Comparison of ENCODE assay signal across 8 cellular contexts in genomic region chr10:125159486-125159931, GRCh38. TPM values are rescaled to one million over a fixed set of nuclear protein-coding genes. Genes with fewer than 3 reads are reported as not detected.
DNase-seq lines count a peak whose midpoint lies in the region; ATAC-seq and TF ChIP-seq lines count a peak whose summit lies in the region.

No MANE protein-coding gene starts in this region.

- H3K9me3 Mint-ChIP-seq in HFFc6 (no peaks in the 10 kb centered on the region), chondrocyte (ENCODE audit: low read depth) (no peaks in the 10 kb centered on the region)

- no peaks in the 10 kb centered on the region for H3K27me3 ChIP-seq in lung (ENCODE audit: control insufficient read depth, insufficient read depth)

- H3K4me3 ChIP-seq in lung = peak overlapping the region; percentile 96

- peaks cover 9 to 17% of the 10 kb centered on the region in 2 donors for H3K4me1 ChIP-seq in lung (ENCODE audit: control insufficient read depth in 2 of 2, insufficient read depth in 2 of 2, low read length in 2 of 2)

- no peaks in the 10 kb centered on the region for H3K9me3 ChIP-seq in lung (ENCODE audit: control insufficient read depth in 2 of 2, insufficient read depth in 1 of 2, low read length in 1 of 2)

- H3K27me3 Mint-ChIP-seq in HFFc6 (ENCODE audit: insufficient read depth) (peaks cover 5% of the 10 kb centered on the region; the same call in 1 of the 2 replicates), chondrocyte (ENCODE audit: low read depth) (no peaks in the 10 kb centered on the region)

- H3K27ac Mint-ChIP-seq in HFFc6 (peak overlapping the region; percentile 84), chondrocyte (ENCODE audit: unreplicated experiment) (peak overlapping the region; percentile 76)

- in situ Hi-C loops in ACHN (cut with HindIII; ENCODE audit: low pct_ligation_motif_present, low pct_unique_long_range_greater_than_20kb, low sequenced_read_pairs) = no loop called here

- ATAC-seq in lung (ENCODE audit: insufficient read depth, low FRiP score) = no peak
- no peak for ATAC-seq in GM19328 (IDR thresholded peaks at IDR 0.05; ENCODE audit: unreplicated experiment)
- ATAC-seq in GM18511 (IDR thresholded peaks at IDR 0.05; ENCODE audit: unreplicated experiment) = no peak

- DNase-seq in ACHN (peak; percentile 38), HFFc6 (no peak), chondrocyte (ENCODE audit: low spot score) (no peak), lung (ENCODE audit: low spot score) (no peak), ureter (ENCODE audit: low spot score) (peak; percentile 43), T-helper 2 cell (no peak)

- WGBS in lung, 2 donors = 0% methylated on average over 27 to 65 of the region's 66 CpGs

- H3K4me3 Mint-ChIP-seq in HFFc6 (peak overlapping the region; percentile 85), chondrocyte (ENCODE audit: unreplicated experiment) (peak overlapping the region; percentile 71)

- H3K27ac ChIP-seq in lung (ENCODE audit: low read depth in 1 of 2, low read length in 1 of 2) = peak overlapping the region; percentile 98

- TF ChIP-seq CTCF in HFFc6 (IDR thresholded peaks at IDR 0.05) (no peak), chondrocyte (IDR thresholded peaks at IDR 0.05) (no peak), lung (IDR thresholded peaks at IDR 0.05; ENCODE audit: control extremely low read depth, extremely low read depth) (no peak)

- no peaks in the 10 kb centered on the region; the same call in 1 of the 2 replicates for H3K36me3 Mint-ChIP-seq in HFFc6 (ENCODE audit: low read depth)
- H3K36me3 Mint-ChIP-seq in chondrocyte (ENCODE audit: low read depth) = no peaks in the 10 kb centered on the region

- H3K4me1 Mint-ChIP-seq in HFFc6 (ENCODE audit: low read depth) (peaks cover 34% of the 10 kb centered on the region), chondrocyte (ENCODE audit: low read depth) (peaks cover 40% of the 10 kb centered on the region)

- H3K36me3 ChIP-seq in lung (ENCODE audit: control insufficient read depth in 2 of 2, insufficient read depth in 2 of 2, low read length in 2 of 2) = no peaks in the 10 kb centered on the region

RNA-seq across cellular contexts. Expression of gene CTBP2, which starts 0.9 kb away (rescaled TPM):
- 10 to 100 TPM; 70.6 to 86.9 (median 78.8) TPM for total RNA-seq in HFFc6 (2021; fragmentation: NEBNext Ultra II Directional; extraction: Animal tissue kit (Norgen Biotek cat#: 25700))
- total RNA-seq in chondrocyte = 62.6 to 90.6 TPM (median 86.4 TPM) in 3 replicates
- 10 to 100 TPM; 74.9 to 80.6 TPM for total RNA-seq in lung
- 10 to 100 TPM; 19.2 to 51.6 TPM for polyA plus RNA-seq in lung
- total RNA-seq in ureter = 94.5 TPM

Comparison
In these comparisons a context has a peak if more than half of its experiments do, and no peak if none do; other contexts are left out.
1. DNase-seq: peak in ACHN (single experiment) and ureter (single experiment); none in HFFc6 (single experiment), chondrocyte (single experiment), lung (single experiment) and T-helper 2 cell (0 of 5).